ENCODE assay signal across 8 cellular contexts in the genomic region with DNA sequence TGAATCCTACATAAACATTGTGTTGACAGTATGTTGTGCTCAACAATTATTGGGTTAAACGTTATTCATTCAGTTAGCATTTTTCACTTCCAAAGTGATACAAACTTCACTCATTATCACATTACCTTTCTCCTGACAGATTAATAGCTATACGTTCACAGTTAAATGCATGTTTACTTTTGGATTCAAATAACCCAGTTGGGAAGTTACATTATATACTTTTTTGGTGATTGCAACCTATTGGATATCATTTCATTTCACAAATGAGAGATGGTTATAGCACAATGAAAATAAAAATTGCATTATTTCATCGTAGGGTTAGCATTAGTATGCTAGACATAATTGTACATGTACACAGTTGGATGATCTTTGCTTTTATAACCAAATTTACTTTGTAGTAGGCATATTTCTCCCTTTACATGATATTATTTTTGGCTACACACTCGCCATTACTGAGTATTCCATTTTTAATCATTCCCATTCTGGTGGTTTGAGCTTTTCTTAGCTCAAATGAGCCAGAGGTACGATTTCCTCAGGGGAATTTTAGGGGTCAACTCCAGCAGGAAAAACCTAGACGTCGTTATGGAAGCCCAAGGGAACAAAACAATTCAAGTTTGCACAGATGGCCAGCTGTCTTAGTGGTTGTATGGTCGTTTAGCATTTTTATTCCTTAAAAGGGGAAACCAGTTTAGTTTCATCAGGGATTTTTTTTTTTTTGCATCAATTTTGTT. TPM values are rescaled to one million over a fixed set of nuclear protein-coding genes. Genes with fewer than 3 reads are reported as not detected.
A peak's percentile ranks its signal among the peaks of the same experiment; 100 is the strongest.
DNase-seq lines count a peak whose midpoint lies in the region; ATAC-seq and TF ChIP-seq lines count a peak whose summit lies in the region.

No MANE protein-coding gene starts in this region.

- no peaks in the 10 kb centered on the region for H3K36me3 ChIP-seq in suprapubic skin

- H3K4me1 ChIP-seq in suprapubic skin: peaks cover 40% of the 10 kb centered on the region

- H3K4me3 ChIP-seq in astrocyte of the cerebellum (ENCODE audit: low read depth, low read length) (peak overlapping the region; percentile 56), suprapubic skin (peak overlapping the region; percentile 76)

- H3K9me3 ChIP-seq in suprapubic skin: no peaks in the 10 kb centered on the region

- in situ Hi-C loops in astrocyte of the cerebellum (cut with HindIII; ENCODE audit: low sequenced_read_pairs): no loop called here

- 1% methylated on average over 8 of the region's 8 CpGs for WGBS in suprapubic skin

- no peaks in the 10 kb centered on the region for H3K27me3 ChIP-seq in suprapubic skin

- TF ChIP-seq POLR2A in suprapubic skin (IDR thresholded peaks at IDR 0.05): no peak

- no peak for ATAC-seq in GM21390 (IDR thresholded peaks at IDR 0.05; ENCODE audit: unreplicated experiment)
- no peak for ATAC-seq in HG03439 (IDR thresholded peaks at IDR 0.05; ENCODE audit: unreplicated experiment)

- TF ChIP-seq CTCF in astrocyte of the cerebellum (IDR thresholded peaks at IDR 0.05; ENCODE audit: low read depth, low read length, missing control alignments): no peak
- no peak for TF ChIP-seq CTCF in suprapubic skin (IDR thresholded peaks at IDR 0.05)

- peak overlapping the region; percentile 99 for H3K27ac ChIP-seq in suprapubic skin

- DNase-seq in CD1c-positive myeloid dendritic cell (ENCODE audit: extremely low spot score) (peak; percentile 20), HT-29 (ENCODE audit: low spot score) (peak; percentile 27), astrocyte of the cerebellum (ENCODE audit: low read depth) (no peak), kidney tubule cell (ENCODE audit: low spot score) (peak; percentile 19), suprapubic skin (ENCODE audit: low spot score in 2 of 2) (no peak), NCI-H146 (lab: John Stamatoyannopoulos, UW) (no peak)

- no peak for TF ChIP-seq EP300 in suprapubic skin (IDR thresholded peaks at IDR 0.05)

RNA-seq across cellular contexts. Expression of gene HIVEP1, which starts 2.0 kb away (rescaled TPM):
- 7.0 and 9.3 TPM in 2 replicates for total RNA-seq in HT-29 (2014; rRNA removed; shearing (Covaris generic))
- total RNA-seq in suprapubic skin: 10 to 100 TPM; 37.9 to 48.4 (median 43.9) TPM

Comparison
In these comparisons a context has a peak if more than half of its experiments do, and no peak if none do; other contexts are left out.
1. DNase-seq: peak in CD1c-positive myeloid dendritic cell (single experiment), HT-29 (single experiment) and kidney tubule cell (single experiment); none in astrocyte of the cerebellum (single experiment), suprapubic skin (0 of 2) and NCI-H146 (single experiment).